Comparison of ENCODE assay signal across 1 cellular context in the genomic region with DNA sequence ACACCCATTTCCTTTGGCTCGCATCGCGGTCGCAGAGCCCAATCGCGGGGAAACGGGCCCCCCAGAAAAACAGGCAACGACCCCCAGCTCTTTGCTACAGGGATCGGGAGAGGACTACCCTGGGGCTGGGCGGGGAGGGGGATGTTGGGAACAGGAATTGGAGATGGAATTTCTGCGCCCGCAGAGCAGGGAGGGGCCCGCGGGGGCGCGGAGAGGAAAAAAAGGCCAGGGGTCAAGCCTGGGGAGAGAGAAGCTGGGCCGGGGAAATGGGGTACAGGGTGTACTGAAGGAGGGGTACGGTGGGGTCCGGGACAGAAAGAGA.
TF ChIP-seq lines count a peak whose summit lies in the region.

No MANE protein-coding gene starts in this region.

TF ChIP-seq in endothelial cell of umbilical vein, 7 proteins besides CTCF, POLR2A, EP300 and RAD21 (continued from another document):
- no peak for TF ChIP-seq FOS (IDR thresholded peaks at IDR 0.05; ENCODE audit: borderline replicate concordance, insufficient read depth, low read length)
